Comparison of ENCODE assay signal across 18 cellular contexts in the genomic region with DNA sequence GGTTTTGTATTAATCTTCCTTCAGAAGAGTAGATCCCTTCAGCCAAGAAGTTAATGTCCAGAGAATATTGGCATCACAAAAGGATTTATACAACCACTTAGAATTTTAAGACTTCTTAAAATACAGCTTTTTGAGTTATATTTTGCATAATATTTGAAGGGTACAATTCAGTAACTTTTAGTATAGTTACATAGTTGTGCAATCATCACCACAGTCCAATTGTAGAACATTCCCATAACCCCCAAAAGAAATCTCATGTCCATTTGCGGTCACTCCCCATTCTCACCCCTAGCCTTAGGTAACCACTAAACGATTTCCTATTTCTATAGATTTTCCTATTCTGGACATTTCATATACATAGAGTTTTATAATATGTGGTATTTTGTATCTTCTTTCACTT.
A peak's percentile ranks its signal among the peaks of the same experiment; 100 is the strongest.
DNase-seq lines count a peak whose midpoint lies in the region; ATAC-seq, FAIRE-seq and TF ChIP-seq lines count a peak whose summit lies in the region.
"Had no signal": no experiment of that assay in that cellular context is flagged by ENCODE, and none has a peak within 500 bp of the region (broad histone marks: within the 10 kb centered on the region; RNA-seq: fewer than 3 reads in every experiment).

No MANE protein-coding gene starts in this region.

- in situ Hi-C loops in K562 (cut with MboI), result no loop called here

- ATAC-seq in CD8-positive, alpha-beta T cell, result no peak
- ATAC-seq in K562, result no peak
- ATAC-seq in HG02981 (IDR thresholded peaks at IDR 0.05; ENCODE audit: unreplicated experiment), result no peak
- ATAC-seq: GM23338, HCT116 had no signal

- no peak for TF ChIP-seq EP300 in K562 (IDR thresholded peaks at IDR 0.05; ENCODE audit: low read length)

- intact Hi-C loops in CD8-positive, alpha-beta T cell (cut with DNase I, micrococcal nuclease), result no loop called here
- intact Hi-C loops in K562 (cut with micrococcal nuclease), result no loop called here

- TF ChIP-seq POLR2A in K562 (conservative IDR thresholded peaks at IDR 0.05), result no peak

- H3K4me2 ChIP-seq in K562 (ENCODE audit: insufficient read depth, low read length), result no peak overlapping the region
- H3K4me2 ChIP-seq: GM23338 had no signal

- no TSS peak for BruUV-seq in K562 (replicated peaks; lab: Mats Ljungman, UMichigan)

- no peaks in the 10 kb centered on the region for H3K9me3 ChIP-seq in CD8-positive, alpha-beta T cell (ENCODE audit: low read length)
- peaks cover 3% of the 10 kb centered on the region; the same call in 1 of the 2 replicates for H3K9me3 ChIP-seq in K562 (replicated peaks; ENCODE audit: control insufficient read depth, insufficient read depth, low read depth, low read length)

- no peaks in the 10 kb centered on the region for H3K79me2 ChIP-seq in K562 (ENCODE audit: control insufficient read depth, insufficient read depth, low read length)

- H3K9me1 ChIP-seq in K562 (ENCODE audit: control insufficient read depth, insufficient read depth, low read length), result no peaks in the 10 kb centered on the region

- peak overlapping the region; percentile 1 for H3K27ac Mint-ChIP-seq in CD8-positive, alpha-beta T cell
- H3K27ac Mint-ChIP-seq: GM23338, H9 had no signal

- H4K20me1 ChIP-seq in K562 (replicated peaks; ENCODE audit: control insufficient read depth, insufficient read depth, low read length), result no peaks in the 10 kb centered on the region

- no peak overlapping the region for H2AFZ ChIP-seq in K562 (ENCODE audit: low read depth, low read length)
- H2AFZ ChIP-seq: GM23338 had no signal

- DNase-seq in CD8-positive, alpha-beta T cell, result no peak
- DNase-seq in MV-4-11 (lab: John Stamatoyannopoulos, UW) (peak; percentile 44), K562 (ENCODE audit: extremely low read depth in 1 of 4, low spot score in 3 of 4) (no peak), T-helper 1 cell (no peak), SKM-1 treated with dmso at 0.1 percent for 144 hours (lab: John Stamatoyannopoulos, UW; ENCODE audit: unreplicated experiment) (no peak)
- DNase-seq: C1 segment of cervical spinal cord; Calu3; CD4-positive, alpha-beta T cell; COR-L47; DMS53; DMS79 treated with DMSO at 0.1 percent for 48 hours; GF-D8; H9 had no signal

- no peak for TF ChIP-seq RAD21 in K562 (CRISPR knock-in tag; conservative IDR thresholded peaks at IDR 0.05 in 1 of 2, IDR thresholded peaks at IDR 0.05 in 1 of 2)

- no peak overlapping the region for H3K9ac ChIP-seq in K562 (ENCODE audit: insufficient read depth in 1 of 2, low read depth in 2 of 2, low read length in 2 of 2)

- no peak overlapping the region for H3K4me3 Mint-ChIP-seq in CD8-positive, alpha-beta T cell
- H3K4me3 Mint-ChIP-seq: CD4-positive, alpha-beta T cell; GM23338; H9 had no signal

- H3K9me3 Mint-ChIP-seq in CD8-positive, alpha-beta T cell, result peaks cover 18% of the 10 kb centered on the region

- H3K4me1 ChIP-seq in CD8-positive, alpha-beta T cell (ENCODE audit: insufficient read depth, low read length), result no peaks in the 10 kb centered on the region
- H3K4me1 ChIP-seq in K562 (replicated peaks in 1 of 2; ENCODE audit: control insufficient read depth in 2 of 2, insufficient read depth in 2 of 2, low read length in 2 of 2), result no peaks in the 10 kb centered on the region; a peak in 1 of 5 replicates

- 86% methylated on average over 2 of the region's 2 CpGs for WGBS in K562 (ENCODE audit: insufficient coverage, low coverage, missing lambda C conversion rate)

- peaks cover 5% of the 10 kb centered on the region for H3K36me3 ChIP-seq in CD8-positive, alpha-beta T cell (ENCODE audit: insufficient read depth, low read length)
- peaks cover 82% of the 10 kb centered on the region for H3K36me3 ChIP-seq in K562 (ENCODE audit: control insufficient read depth, insufficient read depth, low read length)

- no peaks in the 10 kb centered on the region for H3K27me3 Mint-ChIP-seq in CD8-positive, alpha-beta T cell (ENCODE audit: low read depth)
- H3K27me3 Mint-ChIP-seq: CD4-positive, alpha-beta T cell had no signal

- no peak for FAIRE-seq in K562 (lab: Jason Lieb, UNC)
- FAIRE-seq: GM12891, GM18507 had no signal

- CTCF ChIA-PET in CD8-positive, alpha-beta T cell (lab: Charles Lee), result no interaction called here
- CTCF ChIA-PET in K562 (lab: Yijun Ruan, JAX; ENCODE audit: low intra/inter-chr PET ratio), result no interaction called here

- H3K27me3 ChIP-seq in CD8-positive, alpha-beta T cell (ENCODE audit: insufficient read depth, low read length), result no peaks in the 10 kb centered on the region
- H3K27me3 ChIP-seq in K562 (ENCODE audit: control insufficient read depth in 2 of 2, insufficient read depth in 2 of 2, low read length in 2 of 2), result no peaks in the 10 kb centered on the region

- H3K36me3 Mint-ChIP-seq in CD8-positive, alpha-beta T cell, result peaks cover 96% of the 10 kb centered on the region

- no peak overlapping the region for H3K4me3 ChIP-seq in CD8-positive, alpha-beta T cell (ENCODE audit: low read depth, low read length)
- H3K4me3 ChIP-seq in K562, result no peak overlapping the region
- H3K4me3 ChIP-seq: GM23338 had no signal

- H3K27ac ChIP-seq in CD8-positive, alpha-beta T cell (ENCODE audit: low read depth, low read length), result no peak overlapping the region
- H3K27ac ChIP-seq in K562 (ENCODE audit: extremely low read depth, low read depth, low read length), result no peak overlapping the region

- H3K4me1 Mint-ChIP-seq in CD8-positive, alpha-beta T cell (ENCODE audit: low read depth), result no peaks in the 10 kb centered on the region
- H3K4me1 Mint-ChIP-seq: GM23338, H9 had no signal

- POLR2A ChIA-PET in CD8-positive, alpha-beta T cell (lab: Charles Lee), result no interaction called here
- POLR2A ChIA-PET in K562 (lab: Yijun Ruan, JAX), result no interaction called here

- TF ChIP-seq CTCF in CD8-positive, alpha-beta T cell (IDR thresholded peaks at IDR 0.05), result no peak
- TF ChIP-seq CTCF in K562 (IDR thresholded peaks at IDR 0.05 in 2 of 3, conservative IDR thresholded peaks at IDR 0.05 in 1 of 3; ENCODE audit: insufficient read depth in 2 of 3, low read depth in 1 of 3, low read length in 3 of 3), result no peak

TF ChIP-seq in K562, 482 proteins besides CTCF, POLR2A, EP300 and RAD21:
- TF ChIP-seq CEBPB (tag; IDR thresholded peaks at IDR 0.05) (peak; percentile 73), NR4A1 (CRISPR knock-in tag; IDR thresholded peaks at IDR 0.05) (no peak), NR4A1 (tag; IDR thresholded peaks at IDR 0.05) (no peak), SP2 (IDR thresholded peaks at IDR 0.05; ENCODE audit: extremely low read depth, low read depth, low read length, poor library complexity, severe bottlenecking) (no peak), YY1 (IDR thresholded peaks at IDR 0.05; ENCODE audit: borderline replicate concordance in 1 of 3, control insufficient read depth in 1 of 3, extremely low read depth in 1 of 3, insufficient read depth in 3 of 3, insufficient read length in 1 of 3, insufficient replicate concordance in 2 of 3, low read depth in 1 of 3, low read length in 2 of 3) (no peak), SPI1 (IDR thresholded peaks at IDR 0.05; ENCODE audit: borderline replicate concordance, low read depth, low read length) (no peak), FOXP1 (CRISPR knock-in tag; IDR thresholded peaks at IDR 0.05) (no peak), CEBPG (CRISPR knock-in tag; IDR thresholded peaks at IDR 0.05) (no peak), CEBPG (tag; conservative IDR thresholded peaks at IDR 0.05 in 1 of 2, IDR thresholded peaks at IDR 0.05 in 1 of 2) (peak in 1 of 2 experiments; percentile 69; a peak in 2 of 4 replicates), RB1 (IDR thresholded peaks at IDR 0.05; ENCODE audit: low read depth) (no peak), BRD9 (IDR thresholded peaks at IDR 0.05; ENCODE audit: low read depth, partially characterized antibody) (no peak), FOS (IDR thresholded peaks at IDR 0.05; ENCODE audit: extremely low read depth, insufficient read length) (no peak), GABPB2 (CRISPR knock-in tag; conservative IDR thresholded peaks at IDR 0.05) (no peak)
- TF ChIP-seq, protein P1, sequence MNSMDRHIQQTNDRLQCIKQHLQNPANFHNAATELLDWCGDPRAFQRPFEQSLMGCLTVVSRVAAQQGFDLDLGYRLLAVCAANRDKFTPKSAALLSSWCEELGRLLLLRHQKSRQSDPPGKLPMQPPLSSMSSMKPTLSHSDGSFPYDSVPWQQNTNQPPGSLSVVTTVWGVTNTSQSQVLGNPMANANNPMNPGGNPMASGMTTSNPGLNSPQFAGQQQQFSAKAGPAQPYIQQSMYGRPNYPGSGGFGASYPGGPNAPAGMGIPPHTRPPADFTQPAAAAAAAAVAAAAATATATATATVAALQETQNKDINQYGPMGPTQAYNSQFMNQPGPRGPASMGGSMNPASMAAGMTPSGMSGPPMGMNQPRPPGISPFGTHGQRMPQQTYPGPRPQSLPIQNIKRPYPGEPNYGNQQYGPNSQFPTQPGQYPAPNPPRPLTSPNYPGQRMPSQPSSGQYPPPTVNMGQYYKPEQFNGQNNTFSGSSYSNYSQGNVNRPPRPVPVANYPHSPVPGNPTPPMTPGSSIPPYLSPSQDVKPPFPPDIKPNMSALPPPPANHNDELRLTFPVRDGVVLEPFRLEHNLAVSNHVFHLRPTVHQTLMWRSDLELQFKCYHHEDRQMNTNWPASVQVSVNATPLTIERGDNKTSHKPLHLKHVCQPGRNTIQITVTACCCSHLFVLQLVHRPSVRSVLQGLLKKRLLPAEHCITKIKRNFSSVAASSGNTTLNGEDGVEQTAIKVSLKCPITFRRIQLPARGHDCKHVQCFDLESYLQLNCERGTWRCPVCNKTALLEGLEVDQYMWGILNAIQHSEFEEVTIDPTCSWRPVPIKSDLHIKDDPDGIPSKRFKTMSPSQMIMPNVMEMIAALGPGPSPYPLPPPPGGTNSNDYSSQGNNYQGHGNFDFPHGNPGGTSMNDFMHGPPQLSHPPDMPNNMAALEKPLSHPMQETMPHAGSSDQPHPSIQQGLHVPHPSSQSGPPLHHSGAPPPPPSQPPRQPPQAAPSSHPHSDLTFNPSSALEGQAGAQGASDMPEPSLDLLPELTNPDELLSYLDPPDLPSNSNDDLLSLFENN (IDR thresholded peaks at IDR 0.05; ENCODE audit: low read depth in 2 of 2, low read length in 2 of 2), result no peak
- TF ChIP-seq, protein P2, sequence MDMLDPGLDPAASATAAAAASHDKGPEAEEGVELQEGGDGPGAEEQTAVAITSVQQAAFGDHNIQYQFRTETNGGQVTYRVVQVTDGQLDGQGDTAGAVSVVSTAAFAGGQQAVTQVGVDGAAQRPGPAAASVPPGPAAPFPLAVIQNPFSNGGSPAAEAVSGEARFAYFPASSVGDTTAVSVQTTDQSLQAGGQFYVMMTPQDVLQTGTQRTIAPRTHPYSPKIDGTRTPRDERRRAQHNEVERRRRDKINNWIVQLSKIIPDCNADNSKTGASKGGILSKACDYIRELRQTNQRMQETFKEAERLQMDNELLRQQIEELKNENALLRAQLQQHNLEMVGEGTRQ (CRISPR knock-in tag; IDR thresholded peaks at IDR 0.05), result no peak
- TF ChIP-seq, protein P3, sequence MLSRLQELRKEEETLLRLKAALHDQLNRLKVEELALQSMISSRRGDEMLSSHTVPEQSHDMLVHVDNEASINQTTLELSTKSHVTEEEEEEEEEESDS (CRISPR knock-in tag; IDR thresholded peaks at IDR 0.05), result no peak
TF ChIP-seq in K562: peak in this region for 2.
